Comparison of ENCODE assay signal across 12 cellular contexts in genomic region chr4:44583393-44583792, GRCh38.
DNase-seq lines count a peak whose midpoint lies in the region; ATAC-seq, FAIRE-seq and TF ChIP-seq lines count a peak whose summit lies in the region.
"Had no signal": no experiment of that assay in that cellular context is flagged by ENCODE, and none has a peak within 500 bp of the region (broad histone marks: within the 10 kb centered on the region; RNA-seq: fewer than 3 reads in every experiment).

No MANE protein-coding gene starts in this region.

- H3K4me3 ChIP-seq in kidney (ENCODE audit: low read length in 2 of 2) = no peak overlapping the region
- H3K4me3 ChIP-seq: cardiac muscle cell had no signal

- TF ChIP-seq CTCF in kidney (IDR thresholded peaks at IDR 0.05; ENCODE audit: borderline replicate concordance, extremely low read depth, insufficient read depth) = no peak

- no peaks in the 10 kb centered on the region for H3K36me3 ChIP-seq in kidney (ENCODE audit: control insufficient read depth in 1 of 2, insufficient read depth in 2 of 2, low read length in 2 of 2)
- H3K36me3 ChIP-seq: cardiac muscle cell had no signal

- FAIRE-seq in kidney (lab: Jason Lieb, UNC) = no peak

- peak; percentile 76 for ATAC-seq in HG03159 (IDR thresholded peaks at IDR 0.05; ENCODE audit: unreplicated experiment)
- ATAC-seq: activated T-helper 17 cell treated with anti-CD3 and anti-CD28 coated beads, Interleukin-2, amount 50 U/mL, for 72 hours; left ventricle myocardium superior; Panc1 had no signal

- DNase-seq in NCI-H2029 (lab: John Stamatoyannopoulos, UW) = peak; percentile 6
- no peak for DNase-seq in NCI-H2029 treated with DMSO at 0.1 percent for 48 hours (lab: John Stamatoyannopoulos, UW)
- peak; percentile 2 for DNase-seq in SW480 (ENCODE audit: low spot score)
- peak; percentile 1 to 7 for DNase-seq in lung microvascular endothelial cell (ENCODE audit: low read depth in 2 of 2)
- DNase-seq in kidney = no peak
- no peak for DNase-seq in NCI-H1436 treated with DMSO at 0.1 percent for 48 hours (lab: John Stamatoyannopoulos, UW)
- no peak for DNase-seq in GM19240 (ENCODE audit: insufficient read length, low spot score)
- DNase-seq: left ventricle myocardium superior had no signal

- no peak overlapping the region for H3K27ac ChIP-seq in kidney (ENCODE audit: low read depth in 2 of 2, low read length in 2 of 2)
- H3K27ac ChIP-seq: cardiac muscle cell had no signal

- H3K9ac ChIP-seq in kidney (ENCODE audit: low read length in 2 of 2) = no peak overlapping the region

- H3K4me1 ChIP-seq in kidney (ENCODE audit: control insufficient read depth in 1 of 2, insufficient read depth in 1 of 2, low read depth in 1 of 2, low read length in 2 of 2) = no peaks in the 10 kb centered on the region

- H3K9me3 ChIP-seq in kidney (ENCODE audit: control insufficient read depth in 1 of 2, low read length in 2 of 2) = no peaks in the 10 kb centered on the region

- intact Hi-C loops in kidney (cut with DNase I) = no loop called here

Comparison
In these comparisons a context has a peak if more than half of its experiments do, and no peak if none do; other contexts are left out.
1. DNase-seq: peak in NCI-H2029 (single experiment), SW480 (single experiment) and lung microvascular endothelial cell (2 of 2); none in NCI-H2029 treated with DMSO at 0.1 percent for 48 hours (single experiment), kidney (single experiment), NCI-H1436 treated with DMSO at 0.1 percent for 48 hours (single experiment) and GM19240 (single experiment).